1 cellular context compared by ENCODE assay signal in the genomic region with DNA sequence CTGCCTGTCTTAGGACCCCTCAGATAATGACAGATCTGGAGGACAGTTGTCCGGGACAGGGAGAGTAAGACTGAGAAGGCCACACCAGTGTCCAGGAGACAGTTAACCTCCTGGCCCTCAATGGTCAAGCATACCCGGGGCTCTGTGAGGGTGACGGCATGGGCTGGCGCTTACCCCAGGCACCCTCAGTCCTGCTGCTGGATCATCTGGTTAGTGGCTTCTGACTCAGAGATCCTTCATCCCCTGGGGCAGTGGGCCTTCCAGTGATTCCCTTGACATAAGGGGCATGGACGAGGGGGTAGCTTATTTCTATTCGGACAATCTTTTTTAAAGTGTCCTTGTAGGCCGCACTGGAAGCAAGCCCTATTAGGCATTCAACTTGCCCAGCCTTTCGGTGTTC.
TF ChIP-seq lines count a peak whose summit lies in the region.

No MANE protein-coding gene starts in this region.

TF ChIP-seq in HepG2, 621 proteins besides CTCF, POLR2A, EP300 and RAD21:
- TF ChIP-seq, protein P1, sequence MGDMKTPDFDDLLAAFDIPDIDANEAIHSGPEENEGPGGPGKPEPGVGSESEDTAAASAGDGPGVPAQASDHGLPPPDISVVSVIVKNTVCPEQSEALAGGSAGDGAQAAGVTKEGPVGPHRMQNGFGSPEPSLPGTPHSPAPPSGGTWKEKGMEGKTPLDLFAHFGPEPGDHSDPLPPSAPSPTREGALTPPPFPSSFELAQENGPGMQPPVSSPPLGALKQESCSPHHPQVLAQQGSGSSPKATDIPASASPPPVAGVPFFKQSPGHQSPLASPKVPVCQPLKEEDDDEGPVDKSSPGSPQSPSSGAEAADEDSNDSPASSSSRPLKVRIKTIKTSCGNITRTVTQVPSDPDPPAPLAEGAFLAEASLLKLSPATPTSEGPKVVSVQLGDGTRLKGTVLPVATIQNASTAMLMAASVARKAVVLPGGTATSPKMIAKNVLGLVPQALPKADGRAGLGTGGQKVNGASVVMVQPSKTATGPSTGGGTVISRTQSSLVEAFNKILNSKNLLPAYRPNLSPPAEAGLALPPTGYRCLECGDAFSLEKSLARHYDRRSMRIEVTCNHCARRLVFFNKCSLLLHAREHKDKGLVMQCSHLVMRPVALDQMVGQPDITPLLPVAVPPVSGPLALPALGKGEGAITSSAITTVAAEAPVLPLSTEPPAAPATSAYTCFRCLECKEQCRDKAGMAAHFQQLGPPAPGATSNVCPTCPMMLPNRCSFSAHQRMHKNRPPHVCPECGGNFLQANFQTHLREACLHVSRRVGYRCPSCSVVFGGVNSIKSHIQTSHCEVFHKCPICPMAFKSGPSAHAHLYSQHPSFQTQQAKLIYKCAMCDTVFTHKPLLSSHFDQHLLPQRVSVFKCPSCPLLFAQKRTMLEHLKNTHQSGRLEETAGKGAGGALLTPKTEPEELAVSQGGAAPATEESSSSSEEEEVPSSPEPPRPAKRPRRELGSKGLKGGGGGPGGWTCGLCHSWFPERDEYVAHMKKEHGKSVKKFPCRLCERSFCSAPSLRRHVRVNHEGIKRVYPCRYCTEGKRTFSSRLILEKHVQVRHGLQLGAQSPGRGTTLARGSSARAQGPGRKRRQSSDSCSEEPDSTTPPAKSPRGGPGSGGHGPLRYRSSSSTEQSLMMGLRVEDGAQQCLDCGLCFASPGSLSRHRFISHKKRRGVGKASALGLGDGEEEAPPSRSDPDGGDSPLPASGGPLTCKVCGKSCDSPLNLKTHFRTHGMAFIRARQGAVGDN (CRISPR knock-in tag; IDR thresholded peaks at IDR 0.05) = 0 out of 2 replicates have a peak, but pooled peaks have one; percentile 13
